In the genomic region with DNA sequence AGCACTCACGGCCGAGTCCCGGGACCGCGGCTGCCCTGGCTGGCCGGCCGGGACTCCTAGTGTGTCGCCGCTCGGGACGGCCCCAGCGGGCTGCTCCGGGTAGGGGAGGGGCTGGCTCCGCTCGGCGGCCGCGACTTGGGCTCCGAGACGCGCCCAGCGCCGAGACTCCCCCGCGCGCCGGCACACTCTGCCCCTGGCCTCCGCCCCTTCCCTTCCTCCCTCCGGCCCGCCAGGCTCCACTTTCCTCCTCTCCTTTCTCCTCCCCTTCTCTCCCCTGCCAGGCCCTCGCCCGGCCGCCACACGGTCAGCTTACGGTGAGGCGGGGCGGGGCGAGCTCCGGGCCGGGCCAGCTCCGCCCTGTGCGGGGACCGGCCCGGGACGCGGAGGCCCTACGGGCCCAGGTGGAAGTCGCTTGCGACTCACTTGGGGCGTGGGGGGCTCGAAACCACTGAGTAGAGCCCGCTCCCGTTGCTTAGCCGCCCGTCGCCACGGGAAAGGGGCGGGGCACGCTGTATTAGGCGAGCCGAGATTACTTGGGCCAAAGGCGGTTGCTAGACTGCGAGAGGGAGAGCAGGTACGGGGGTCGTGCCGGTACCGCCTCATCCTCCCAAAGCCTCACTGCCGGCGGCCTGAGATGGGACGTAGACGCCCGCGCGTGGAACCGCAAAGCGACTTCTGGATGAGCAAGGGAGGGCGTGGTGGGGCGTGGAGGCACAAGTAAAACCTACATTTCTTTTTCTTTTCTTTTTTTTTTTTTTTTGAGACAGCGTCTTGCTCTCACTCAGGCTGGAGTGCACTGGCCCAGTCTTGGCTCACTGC, we compare ENCODE assay signal across 1 cellular context.
TF ChIP-seq lines count a peak whose summit lies in the region.

A gene with protein sequence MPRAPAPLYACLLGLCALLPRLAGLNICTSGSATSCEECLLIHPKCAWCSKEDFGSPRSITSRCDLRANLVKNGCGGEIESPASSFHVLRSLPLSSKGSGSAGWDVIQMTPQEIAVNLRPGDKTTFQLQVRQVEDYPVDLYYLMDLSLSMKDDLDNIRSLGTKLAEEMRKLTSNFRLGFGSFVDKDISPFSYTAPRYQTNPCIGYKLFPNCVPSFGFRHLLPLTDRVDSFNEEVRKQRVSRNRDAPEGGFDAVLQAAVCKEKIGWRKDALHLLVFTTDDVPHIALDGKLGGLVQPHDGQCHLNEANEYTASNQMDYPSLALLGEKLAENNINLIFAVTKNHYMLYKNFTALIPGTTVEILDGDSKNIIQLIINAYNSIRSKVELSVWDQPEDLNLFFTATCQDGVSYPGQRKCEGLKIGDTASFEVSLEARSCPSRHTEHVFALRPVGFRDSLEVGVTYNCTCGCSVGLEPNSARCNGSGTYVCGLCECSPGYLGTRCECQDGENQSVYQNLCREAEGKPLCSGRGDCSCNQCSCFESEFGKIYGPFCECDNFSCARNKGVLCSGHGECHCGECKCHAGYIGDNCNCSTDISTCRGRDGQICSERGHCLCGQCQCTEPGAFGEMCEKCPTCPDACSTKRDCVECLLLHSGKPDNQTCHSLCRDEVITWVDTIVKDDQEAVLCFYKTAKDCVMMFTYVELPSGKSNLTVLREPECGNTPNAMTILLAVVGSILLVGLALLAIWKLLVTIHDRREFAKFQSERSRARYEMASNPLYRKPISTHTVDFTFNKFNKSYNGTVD (minus strand): TSS at position 189 of the 819 bp plus-strand sequence. CDS start 365 bp downstream, outside the sequence.

TF ChIP-seq in WTC11, 78 proteins besides CTCF, POLR2A, EP300 and RAD21 (continued from another document and continues in another):
- TF ChIP-seq, protein P1, sequence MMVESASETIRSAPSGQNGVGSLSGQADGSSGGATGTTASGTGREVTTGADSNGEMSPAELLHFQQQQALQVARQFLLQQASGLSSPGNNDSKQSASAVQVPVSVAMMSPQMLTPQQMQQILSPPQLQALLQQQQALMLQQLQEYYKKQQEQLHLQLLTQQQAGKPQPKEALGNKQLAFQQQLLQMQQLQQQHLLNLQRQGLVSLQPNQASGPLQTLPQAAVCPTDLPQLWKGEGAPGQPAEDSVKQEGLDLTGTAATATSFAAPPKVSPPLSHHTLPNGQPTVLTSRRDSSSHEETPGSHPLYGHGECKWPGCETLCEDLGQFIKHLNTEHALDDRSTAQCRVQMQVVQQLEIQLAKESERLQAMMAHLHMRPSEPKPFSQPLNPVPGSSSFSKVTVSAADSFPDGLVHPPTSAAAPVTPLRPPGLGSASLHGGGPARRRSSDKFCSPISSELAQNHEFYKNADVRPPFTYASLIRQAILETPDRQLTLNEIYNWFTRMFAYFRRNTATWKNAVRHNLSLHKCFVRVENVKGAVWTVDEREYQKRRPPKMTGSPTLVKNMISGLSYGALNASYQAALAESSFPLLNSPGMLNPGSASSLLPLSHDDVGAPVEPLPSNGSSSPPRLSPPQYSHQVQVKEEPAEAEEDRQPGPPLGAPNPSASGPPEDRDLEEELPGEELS (CRISPR knock-in tag; IDR thresholded peaks at IDR 0.05), result peak; percentile 71; the same call in 1 of the 2 replicates
- TF ChIP-seq, protein P2, sequence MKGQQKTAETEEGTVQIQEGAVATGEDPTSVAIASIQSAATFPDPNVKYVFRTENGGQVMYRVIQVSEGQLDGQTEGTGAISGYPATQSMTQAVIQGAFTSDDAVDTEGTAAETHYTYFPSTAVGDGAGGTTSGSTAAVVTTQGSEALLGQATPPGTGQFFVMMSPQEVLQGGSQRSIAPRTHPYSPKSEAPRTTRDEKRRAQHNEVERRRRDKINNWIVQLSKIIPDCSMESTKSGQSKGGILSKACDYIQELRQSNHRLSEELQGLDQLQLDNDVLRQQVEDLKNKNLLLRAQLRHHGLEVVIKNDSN (CRISPR knock-in tag; IDR thresholded peaks at IDR 0.05), result no peak; the same call in 1 of the 2 replicates
- TF ChIP-seq SMAD3 (CRISPR knock-in tag; IDR thresholded peaks at IDR 0.05; ENCODE audit: borderline replicate concordance) (0 out of 2 replicates have a peak, but pooled peaks have one; percentile 28), SP1 (CRISPR knock-in tag; conservative IDR thresholded peaks at IDR 0.05) (peak; percentile 34; the same call in 1 of the 2 replicates), ZNF396 (CRISPR knock-in tag; IDR thresholded peaks at IDR 0.05; ENCODE audit: borderline replicate concordance) (no peak), FOXP1 (CRISPR knock-in tag; IDR thresholded peaks at IDR 0.05; ENCODE audit: borderline replicate concordance) (peak; percentile 57), ZBTB21 (CRISPR knock-in tag; IDR thresholded peaks at IDR 0.05; ENCODE audit: borderline replicate concordance) (peak; percentile 58; the same call in 1 of the 2 replicates), ZNF121 (CRISPR knock-in tag; IDR thresholded peaks at IDR 0.05) (no peak), OVOL2 (CRISPR knock-in tag; IDR thresholded peaks at IDR 0.05; ENCODE audit: borderline replicate concordance) (no peak), HMGA2 (CRISPR knock-in tag; IDR thresholded peaks at IDR 0.05) (no peak), ZNF317 (CRISPR knock-in tag; IDR thresholded peaks at IDR 0.05; ENCODE audit: borderline replicate concordance, low read depth) (no peak), ZNF416 (CRISPR knock-in tag; IDR thresholded peaks at IDR 0.05) (peak; percentile 94), TCF7 (CRISPR knock-in tag; IDR thresholded peaks at IDR 0.05; ENCODE audit: low read depth) (no peak)
- TF ChIP-seq, protein P3, sequence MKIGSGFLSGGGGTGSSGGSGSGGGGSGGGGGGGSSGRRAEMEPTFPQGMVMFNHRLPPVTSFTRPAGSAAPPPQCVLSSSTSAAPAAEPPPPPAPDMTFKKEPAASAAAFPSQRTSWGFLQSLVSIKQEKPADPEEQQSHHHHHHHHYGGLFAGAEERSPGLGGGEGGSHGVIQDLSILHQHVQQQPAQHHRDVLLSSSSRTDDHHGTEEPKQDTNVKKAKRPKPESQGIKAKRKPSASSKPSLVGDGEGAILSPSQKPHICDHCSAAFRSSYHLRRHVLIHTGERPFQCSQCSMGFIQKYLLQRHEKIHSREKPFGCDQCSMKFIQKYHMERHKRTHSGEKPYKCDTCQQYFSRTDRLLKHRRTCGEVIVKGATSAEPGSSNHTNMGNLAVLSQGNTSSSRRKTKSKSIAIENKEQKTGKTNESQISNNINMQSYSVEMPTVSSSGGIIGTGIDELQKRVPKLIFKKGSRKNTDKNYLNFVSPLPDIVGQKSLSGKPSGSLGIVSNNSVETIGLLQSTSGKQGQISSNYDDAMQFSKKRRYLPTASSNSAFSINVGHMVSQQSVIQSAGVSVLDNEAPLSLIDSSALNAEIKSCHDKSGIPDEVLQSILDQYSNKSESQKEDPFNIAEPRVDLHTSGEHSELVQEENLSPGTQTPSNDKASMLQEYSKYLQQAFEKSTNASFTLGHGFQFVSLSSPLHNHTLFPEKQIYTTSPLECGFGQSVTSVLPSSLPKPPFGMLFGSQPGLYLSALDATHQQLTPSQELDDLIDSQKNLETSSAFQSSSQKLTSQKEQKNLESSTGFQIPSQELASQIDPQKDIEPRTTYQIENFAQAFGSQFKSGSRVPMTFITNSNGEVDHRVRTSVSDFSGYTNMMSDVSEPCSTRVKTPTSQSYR (CRISPR knock-in tag; IDR thresholded peaks at IDR 0.05), result no peak
- TF ChIP-seq, protein P4, sequence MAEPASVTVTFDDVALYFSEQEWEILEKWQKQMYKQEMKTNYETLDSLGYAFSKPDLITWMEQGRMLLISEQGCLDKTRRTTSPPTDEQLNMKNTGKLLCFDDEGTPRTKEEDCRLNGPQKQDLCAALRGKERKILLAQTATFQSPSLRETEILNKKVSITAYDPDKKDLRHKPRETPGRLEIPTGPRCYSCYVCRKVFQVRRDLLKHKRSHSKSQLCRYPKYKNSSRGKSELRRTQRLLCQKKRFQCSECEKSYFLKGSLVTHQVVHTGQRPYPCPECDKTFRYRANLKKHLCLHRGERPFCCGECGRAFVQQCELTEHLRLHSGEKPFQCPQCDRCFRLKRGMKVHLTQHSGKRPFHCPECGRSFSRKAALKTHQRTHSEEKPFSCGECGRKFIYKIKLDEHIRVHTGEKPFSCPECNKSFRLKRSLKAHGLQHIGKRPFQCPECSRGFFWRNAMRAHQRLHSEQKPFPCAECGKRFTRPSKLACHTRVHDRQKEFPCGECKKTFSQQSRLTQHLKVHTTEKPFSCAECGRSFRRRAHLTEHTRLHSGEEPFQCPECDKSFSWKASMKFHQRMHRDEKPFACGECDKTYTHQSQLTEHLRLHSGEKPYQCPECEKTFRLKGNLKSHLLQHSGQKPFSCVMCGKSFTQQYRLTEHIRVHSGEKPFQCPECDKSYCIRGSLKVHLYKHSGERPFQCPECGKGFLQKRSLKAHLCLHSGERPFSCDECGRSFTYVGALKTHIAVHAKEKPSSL (CRISPR knock-in tag; conservative IDR thresholded peaks at IDR 0.05), result no peak
- TF ChIP-seq, protein P5, sequence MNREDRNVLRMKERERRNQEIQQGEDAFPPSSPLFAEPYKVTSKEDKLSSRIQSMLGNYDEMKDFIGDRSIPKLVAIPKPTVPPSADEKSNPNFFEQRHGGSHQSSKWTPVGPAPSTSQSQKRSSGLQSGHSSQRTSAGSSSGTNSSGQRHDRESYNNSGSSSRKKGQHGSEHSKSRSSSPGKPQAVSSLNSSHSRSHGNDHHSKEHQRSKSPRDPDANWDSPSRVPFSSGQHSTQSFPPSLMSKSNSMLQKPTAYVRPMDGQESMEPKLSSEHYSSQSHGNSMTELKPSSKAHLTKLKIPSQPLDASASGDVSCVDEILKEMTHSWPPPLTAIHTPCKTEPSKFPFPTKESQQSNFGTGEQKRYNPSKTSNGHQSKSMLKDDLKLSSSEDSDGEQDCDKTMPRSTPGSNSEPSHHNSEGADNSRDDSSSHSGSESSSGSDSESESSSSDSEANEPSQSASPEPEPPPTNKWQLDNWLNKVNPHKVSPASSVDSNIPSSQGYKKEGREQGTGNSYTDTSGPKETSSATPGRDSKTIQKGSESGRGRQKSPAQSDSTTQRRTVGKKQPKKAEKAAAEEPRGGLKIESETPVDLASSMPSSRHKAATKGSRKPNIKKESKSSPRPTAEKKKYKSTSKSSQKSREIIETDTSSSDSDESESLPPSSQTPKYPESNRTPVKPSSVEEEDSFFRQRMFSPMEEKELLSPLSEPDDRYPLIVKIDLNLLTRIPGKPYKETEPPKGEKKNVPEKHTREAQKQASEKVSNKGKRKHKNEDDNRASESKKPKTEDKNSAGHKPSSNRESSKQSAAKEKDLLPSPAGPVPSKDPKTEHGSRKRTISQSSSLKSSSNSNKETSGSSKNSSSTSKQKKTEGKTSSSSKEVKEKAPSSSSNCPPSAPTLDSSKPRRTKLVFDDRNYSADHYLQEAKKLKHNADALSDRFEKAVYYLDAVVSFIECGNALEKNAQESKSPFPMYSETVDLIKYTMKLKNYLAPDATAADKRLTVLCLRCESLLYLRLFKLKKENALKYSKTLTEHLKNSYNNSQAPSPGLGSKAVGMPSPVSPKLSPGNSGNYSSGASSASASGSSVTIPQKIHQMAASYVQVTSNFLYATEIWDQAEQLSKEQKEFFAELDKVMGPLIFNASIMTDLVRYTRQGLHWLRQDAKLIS (CRISPR knock-in tag; IDR thresholded peaks at IDR 0.05; ENCODE audit: borderline replicate concordance), result peak; percentile 90
- TF ChIP-seq, protein P6, sequence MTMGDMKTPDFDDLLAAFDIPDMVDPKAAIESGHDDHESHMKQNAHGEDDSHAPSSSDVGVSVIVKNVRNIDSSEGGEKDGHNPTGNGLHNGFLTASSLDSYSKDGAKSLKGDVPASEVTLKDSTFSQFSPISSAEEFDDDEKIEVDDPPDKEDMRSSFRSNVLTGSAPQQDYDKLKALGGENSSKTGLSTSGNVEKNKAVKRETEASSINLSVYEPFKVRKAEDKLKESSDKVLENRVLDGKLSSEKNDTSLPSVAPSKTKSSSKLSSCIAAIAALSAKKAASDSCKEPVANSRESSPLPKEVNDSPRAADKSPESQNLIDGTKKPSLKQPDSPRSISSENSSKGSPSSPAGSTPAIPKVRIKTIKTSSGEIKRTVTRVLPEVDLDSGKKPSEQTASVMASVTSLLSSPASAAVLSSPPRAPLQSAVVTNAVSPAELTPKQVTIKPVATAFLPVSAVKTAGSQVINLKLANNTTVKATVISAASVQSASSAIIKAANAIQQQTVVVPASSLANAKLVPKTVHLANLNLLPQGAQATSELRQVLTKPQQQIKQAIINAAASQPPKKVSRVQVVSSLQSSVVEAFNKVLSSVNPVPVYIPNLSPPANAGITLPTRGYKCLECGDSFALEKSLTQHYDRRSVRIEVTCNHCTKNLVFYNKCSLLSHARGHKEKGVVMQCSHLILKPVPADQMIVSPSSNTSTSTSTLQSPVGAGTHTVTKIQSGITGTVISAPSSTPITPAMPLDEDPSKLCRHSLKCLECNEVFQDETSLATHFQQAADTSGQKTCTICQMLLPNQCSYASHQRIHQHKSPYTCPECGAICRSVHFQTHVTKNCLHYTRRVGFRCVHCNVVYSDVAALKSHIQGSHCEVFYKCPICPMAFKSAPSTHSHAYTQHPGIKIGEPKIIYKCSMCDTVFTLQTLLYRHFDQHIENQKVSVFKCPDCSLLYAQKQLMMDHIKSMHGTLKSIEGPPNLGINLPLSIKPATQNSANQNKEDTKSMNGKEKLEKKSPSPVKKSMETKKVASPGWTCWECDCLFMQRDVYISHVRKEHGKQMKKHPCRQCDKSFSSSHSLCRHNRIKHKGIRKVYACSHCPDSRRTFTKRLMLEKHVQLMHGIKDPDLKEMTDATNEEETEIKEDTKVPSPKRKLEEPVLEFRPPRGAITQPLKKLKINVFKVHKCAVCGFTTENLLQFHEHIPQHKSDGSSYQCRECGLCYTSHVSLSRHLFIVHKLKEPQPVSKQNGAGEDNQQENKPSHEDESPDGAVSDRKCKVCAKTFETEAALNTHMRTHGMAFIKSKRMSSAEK (CRISPR knock-in tag; IDR thresholded peaks at IDR 0.05; ENCODE audit: borderline replicate concordance), result no peak
- TF ChIP-seq, protein P7, sequence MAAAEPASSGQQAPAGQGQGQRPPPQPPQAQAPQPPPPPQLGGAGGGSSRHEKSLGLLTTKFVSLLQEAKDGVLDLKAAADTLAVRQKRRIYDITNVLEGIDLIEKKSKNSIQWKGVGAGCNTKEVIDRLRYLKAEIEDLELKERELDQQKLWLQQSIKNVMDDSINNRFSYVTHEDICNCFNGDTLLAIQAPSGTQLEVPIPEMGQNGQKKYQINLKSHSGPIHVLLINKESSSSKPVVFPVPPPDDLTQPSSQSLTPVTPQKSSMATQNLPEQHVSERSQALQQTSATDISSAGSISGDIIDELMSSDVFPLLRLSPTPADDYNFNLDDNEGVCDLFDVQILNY (CRISPR knock-in tag; IDR thresholded peaks at IDR 0.05), result no peak
- TF ChIP-seq, protein P8, sequence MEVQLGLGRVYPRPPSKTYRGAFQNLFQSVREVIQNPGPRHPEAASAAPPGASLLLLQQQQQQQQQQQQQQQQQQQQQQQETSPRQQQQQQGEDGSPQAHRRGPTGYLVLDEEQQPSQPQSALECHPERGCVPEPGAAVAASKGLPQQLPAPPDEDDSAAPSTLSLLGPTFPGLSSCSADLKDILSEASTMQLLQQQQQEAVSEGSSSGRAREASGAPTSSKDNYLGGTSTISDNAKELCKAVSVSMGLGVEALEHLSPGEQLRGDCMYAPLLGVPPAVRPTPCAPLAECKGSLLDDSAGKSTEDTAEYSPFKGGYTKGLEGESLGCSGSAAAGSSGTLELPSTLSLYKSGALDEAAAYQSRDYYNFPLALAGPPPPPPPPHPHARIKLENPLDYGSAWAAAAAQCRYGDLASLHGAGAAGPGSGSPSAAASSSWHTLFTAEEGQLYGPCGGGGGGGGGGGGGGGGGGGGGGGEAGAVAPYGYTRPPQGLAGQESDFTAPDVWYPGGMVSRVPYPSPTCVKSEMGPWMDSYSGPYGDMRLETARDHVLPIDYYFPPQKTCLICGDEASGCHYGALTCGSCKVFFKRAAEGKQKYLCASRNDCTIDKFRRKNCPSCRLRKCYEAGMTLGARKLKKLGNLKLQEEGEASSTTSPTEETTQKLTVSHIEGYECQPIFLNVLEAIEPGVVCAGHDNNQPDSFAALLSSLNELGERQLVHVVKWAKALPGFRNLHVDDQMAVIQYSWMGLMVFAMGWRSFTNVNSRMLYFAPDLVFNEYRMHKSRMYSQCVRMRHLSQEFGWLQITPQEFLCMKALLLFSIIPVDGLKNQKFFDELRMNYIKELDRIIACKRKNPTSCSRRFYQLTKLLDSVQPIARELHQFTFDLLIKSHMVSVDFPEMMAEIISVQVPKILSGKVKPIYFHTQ (CRISPR knock-in tag; IDR thresholded peaks at IDR 0.05), result 0 out of 2 replicates have a peak, but pooled peaks have one; percentile 53
- TF ChIP-seq, protein P9, sequence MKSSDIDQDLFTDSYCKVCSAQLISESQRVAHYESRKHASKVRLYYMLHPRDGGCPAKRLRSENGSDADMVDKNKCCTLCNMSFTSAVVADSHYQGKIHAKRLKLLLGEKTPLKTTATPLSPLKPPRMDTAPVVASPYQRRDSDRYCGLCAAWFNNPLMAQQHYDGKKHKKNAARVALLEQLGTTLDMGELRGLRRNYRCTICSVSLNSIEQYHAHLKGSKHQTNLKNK (CRISPR knock-in tag; IDR thresholded peaks at IDR 0.05), result no peak
